11 cellular contexts compared by ENCODE assay signal in genomic region chrX:15465347-15465746, GRCh38. TPM values are rescaled to one million over a fixed set of nuclear protein-coding genes. Genes with fewer than 3 reads are reported as not detected.
DNase-seq lines count a peak whose midpoint lies in the region; ATAC-seq, FAIRE-seq and TF ChIP-seq lines count a peak whose summit lies in the region.
"Had no signal": no experiment of that assay in that cellular context is flagged by ENCODE, and none has a peak within 500 bp of the region (broad histone marks: within the 10 kb centered on the region; RNA-seq: fewer than 3 reads in every experiment).

No MANE protein-coding gene starts in this region.

- ATAC-seq in GM19395 (IDR thresholded peaks at IDR 0.05; ENCODE audit: unreplicated experiment) (peak; percentile 72), HG03159 (IDR thresholded peaks at IDR 0.05; ENCODE audit: unreplicated experiment) (peak; percentile 70)

- H3K9ac ChIP-seq in colonic mucosa (ENCODE audit: low read depth in 2 of 2, low read length in 2 of 2), result no peak overlapping the region
- H3K9ac ChIP-seq: neural progenitor cell had no signal

- H3K27me3 ChIP-seq in bronchial epithelial cell (ENCODE audit: control insufficient read depth, insufficient read depth, low read length) (no peaks in the 10 kb centered on the region), colonic mucosa (no peaks in the 10 kb centered on the region)
- H3K27me3 ChIP-seq: neural progenitor cell had no signal

- no peak overlapping the region for H3K27ac ChIP-seq in colonic mucosa
- H3K27ac ChIP-seq: neural progenitor cell had no signal

- H3K9me3 ChIP-seq in colonic mucosa, result no peaks in the 10 kb centered on the region

- intact Hi-C loops in colonic mucosa (cut with DNase I), result no loop called here

- H3K4me1 ChIP-seq in colonic mucosa, result no peaks in the 10 kb centered on the region

- H3K4me3 ChIP-seq in bronchial epithelial cell (ENCODE audit: low read depth, low read length) (no peak overlapping the region), colonic mucosa (no peak overlapping the region)
- H3K4me3 ChIP-seq: neural progenitor cell had no signal

- H3K36me3 ChIP-seq in bronchial epithelial cell (ENCODE audit: control insufficient read depth, insufficient read depth, low read length) (peaks cover 2% of the 10 kb centered on the region), colonic mucosa (no peaks in the 10 kb centered on the region)
- H3K36me3 ChIP-seq: neural progenitor cell had no signal

- no peak for TF ChIP-seq CTCF in bronchial epithelial cell (IDR thresholded peaks at IDR 0.05; ENCODE audit: insufficient read depth, low read length, severe bottlenecking)
- TF ChIP-seq CTCF in colonic mucosa (IDR thresholded peaks at IDR 0.05), result no peak

- FAIRE-seq in bronchial epithelial cell (lab: Jason Lieb, UNC), result no peak

- DNase-seq in CD1c-positive myeloid dendritic cell (ENCODE audit: extremely low spot score) (peak; percentile 3), bronchial epithelial cell (ENCODE audit: low read depth) (peak; percentile 64), T-helper 1 cell (no peak), colonic mucosa (no peak), islet precursor cell (no peak)
- DNase-seq in stimulated activated CD4-positive, alpha-beta T cell treated with anti-CD3 and anti-CD28 coated beads, Interleukin-12 subunit alpha, Interleukin-12 subunit beta, amount 100 ng/mL, for 4 hours, result no peak
- DNase-seq: CD4-positive, CD25-positive, alpha-beta regulatory T cell; KG1 had no signal

RNA-seq across cellular contexts. Expression of gene PIR, which starts 27.8 kb away (rescaled TPM):
- total RNA-seq in bronchial epithelial cell (23.7 and 35.8 TPM in 2 replicates), colonic mucosa (10 to 100 TPM; 10.3 to 20.6 TPM)
- total RNA-seq: CD4-positive, CD25-positive, alpha-beta regulatory T cell had no signal

RNA-seq across cellular contexts. Expression of gene BMX, which starts 35.3 kb away (rescaled TPM):
- total RNA-seq in bronchial epithelial cell (not detected in 2 replicates), colonic mucosa (1 to 10 TPM; 1.4 to 1.8 TPM)
- total RNA-seq: CD4-positive, CD25-positive, alpha-beta regulatory T cell had no signal

Comparison
In these comparisons a context has a peak if more than half of its experiments do, and no peak if none do; other contexts are left out.
1. DNase-seq: peak in CD1c-positive myeloid dendritic cell (single experiment) and bronchial epithelial cell (single experiment); none in T-helper 1 cell (0 of 5), colonic mucosa (single experiment), islet precursor cell (single experiment) and stimulated activated CD4-positive, alpha-beta T cell treated with anti-CD3 and anti-CD28 coated beads, Interleukin-12 subunit alpha, Interleukin-12 subunit beta, amount 100 ng/mL, for 4 hours (single experiment).